ENCODE assay signal across 8 cellular contexts in the genomic region with DNA sequence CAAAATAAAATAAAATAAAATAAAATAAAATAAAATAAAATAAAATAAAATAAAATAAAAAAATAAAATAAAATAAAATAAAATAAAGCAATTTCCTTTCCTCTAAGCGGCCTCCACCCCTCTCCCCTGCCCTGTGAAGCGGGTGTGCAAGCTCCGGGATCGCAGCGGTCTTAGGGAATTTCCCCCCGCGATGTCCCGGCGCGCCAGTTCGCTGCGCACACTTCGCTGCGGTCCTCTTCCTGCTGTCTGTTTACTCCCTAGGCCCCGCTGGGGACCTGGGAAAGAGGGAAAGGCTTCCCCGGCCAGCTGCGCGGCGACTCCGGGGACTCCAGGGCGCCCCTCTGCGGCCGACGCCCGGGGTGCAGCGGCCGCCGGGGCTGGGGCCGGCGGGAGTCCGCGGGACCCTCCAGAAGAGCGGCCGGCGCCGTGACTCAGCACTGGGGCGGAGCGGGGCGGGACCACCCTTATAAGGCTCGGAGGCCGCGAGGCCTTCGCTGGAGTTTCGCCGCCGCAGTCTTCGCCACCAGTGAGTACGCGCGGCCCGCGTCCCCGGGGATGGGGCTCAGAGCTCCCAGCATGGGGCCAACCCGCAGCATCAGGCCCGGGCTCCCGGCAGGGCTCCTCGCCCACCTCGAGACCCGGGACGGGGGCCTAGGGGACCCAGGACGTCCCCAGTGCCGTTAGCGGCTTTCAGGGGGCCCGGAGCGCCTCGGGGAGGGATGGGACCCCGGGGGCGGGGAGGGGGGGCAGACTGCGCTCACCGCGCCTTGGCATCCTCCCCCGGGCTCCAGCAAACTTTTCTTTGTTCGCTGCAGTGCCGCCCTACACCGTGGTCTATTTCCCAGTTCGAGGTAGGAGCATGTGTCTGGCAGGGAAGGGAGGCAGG. TPM values are rescaled to one million over a fixed set of nuclear protein-coding genes. Genes with fewer than 3 reads are reported as not detected.
DNase-seq lines count a peak whose midpoint lies in the region; ATAC-seq, FAIRE-seq and TF ChIP-seq lines count a peak whose summit lies in the region.

TSS of gene GSTP1 (plus strand) at position 494 of the 886 bp plus-strand sequence. CDS start at position 526, 32 bp downstream.

- H2AFZ ChIP-seq in endothelial cell of umbilical vein (ENCODE audit: low read depth, low read length): peak within 1 kb of the TSS; percentile 68

- peak; percentile 99 for TF ChIP-seq POLR2A in endothelial cell of umbilical vein (IDR thresholded peaks at IDR 0.05; ENCODE audit: low read depth, low read length)

- no peaks in the 10 kb centered on the region for H3K9me1 ChIP-seq in endothelial cell of umbilical vein (replicated peaks; ENCODE audit: control insufficient read depth, extremely low read depth, insufficient read depth, low read length)

- BruUV-seq in endothelial cell of umbilical vein (replicated peaks; lab: Mats Ljungman, UMichigan): no TSS peak

- POLR2A ChIA-PET in AG04449 (lab: Yijun Ruan, JAX): interaction anchor here (0.7 to 2.5 kb wide), 3 partner anchors 9 to 210 kb away, joined by 3 to 9 read pairs (median 5); partner anchors contain the start of gene CLCF1
- POLR2A ChIA-PET in endothelial cell of umbilical vein (lab: Charles Lee): interaction anchor here (0.7 to 1.4 kb wide), 4 partner anchors 18 to 230 kb away, joined by 3 to 6 read pairs (median 4); partner anchors contain the start of genes POLD4 and PPP1CA

- peak; percentile 83 for FAIRE-seq in endothelial cell of umbilical vein (lab: Jason Lieb, UNC)

- H3K4me2 ChIP-seq in endothelial cell of umbilical vein (ENCODE audit: insufficient read depth, low read length): peak within 1 kb of the TSS; percentile 45

- no peaks in the 10 kb centered on the region for H4K20me1 ChIP-seq in endothelial cell of umbilical vein (replicated peaks; ENCODE audit: control insufficient read depth, extremely low read depth, insufficient read depth, low read length)

- CTCF ChIA-PET in AG04449 (lab: Yijun Ruan, JAX): interaction anchor here (0.6 to 4.5 kb wide), 18 partner anchors 9 to 237 kb away, joined by 3 to 22 read pairs (median 4); partner anchors contain the start of genes NUDT8 and PPP1CA
- CTCF ChIA-PET in endothelial cell of umbilical vein (lab: Charles Lee): interaction anchor here (0.6 to 2.7 kb wide), 7 partner anchors 8 to 208 kb away, joined by 3 to 17 read pairs (median 5); partner anchors contain the start of genes NUDT8 and PPP1CA

- H3K27me3 ChIP-seq in NT2/D1 (ENCODE audit: insufficient read depth, insufficient read length): no peaks in the 10 kb centered on the region
- peaks cover 2 to 4% of the 10 kb centered on the region in 2 experiments for H3K27me3 ChIP-seq in endothelial cell of umbilical vein (ENCODE audit: control insufficient read depth in 2 of 2, insufficient read depth in 2 of 2, low read length in 2 of 2)

- H3K27ac ChIP-seq in endothelial cell of umbilical vein (ENCODE audit: insufficient read depth, low read depth, low read length): peak within 1 kb of the TSS; percentile 63

- H3K4me1 ChIP-seq in NT2/D1 (ENCODE audit: insufficient read depth, insufficient read length) (peaks cover 33% of the 10 kb centered on the region), endothelial cell of umbilical vein (ENCODE audit: control insufficient read depth, extremely low read depth, insufficient read depth, low read length) (peaks cover 17% of the 10 kb centered on the region)

- ATAC-seq in GM18519 (IDR thresholded peaks at IDR 0.05; ENCODE audit: low FRiP score, unreplicated experiment): peak; percentile 43
- ATAC-seq in HG03097 (IDR thresholded peaks at IDR 0.05; ENCODE audit: low FRiP score, unreplicated experiment): peak; percentile 44

- DNase-seq in AG04449 (ENCODE audit: low read depth, low spot score): peak; percentile 33
- peak; percentile 86 for DNase-seq in NT2/D1 (ENCODE audit: low read depth, low spot score)
- DNase-seq in activated CD8-positive, alpha-beta memory T cell treated with anti-CD3 and anti-CD28 coated beads, Interleukin-2, amount 50 U/mL, for 1 hour (ENCODE audit: extremely low read depth): peak; percentile 39
- peak; percentile 94 for DNase-seq in endothelial cell of umbilical vein (ENCODE audit: low read depth, low spot score)
- peak; percentile 66 for DNase-seq in middle frontal gyrus (ENCODE audit: extremely low spot score, low spot score)
- peak; percentile 63 to 67 for DNase-seq in stimulated activated CD8-positive, alpha-beta memory T cell treated with anti-CD3 and anti-CD28 coated beads, Interleukin-2, amount 100 ng/mL, for 1 hour (ENCODE audit: low read depth in 2 of 2)

- peaks cover 42% of the 10 kb centered on the region for H3K36me3 ChIP-seq in NT2/D1 (ENCODE audit: insufficient read depth, insufficient read length, low read length)
- H3K36me3 ChIP-seq in endothelial cell of umbilical vein (ENCODE audit: control insufficient read depth in 2 of 2, extremely low read depth in 1 of 2, insufficient read depth in 2 of 2, low read length in 2 of 2): peaks cover 7 to 18% of the 10 kb centered on the region in 2 experiments

- H3K79me2 ChIP-seq in endothelial cell of umbilical vein (ENCODE audit: control insufficient read depth, insufficient read depth, low read length): peaks cover 26% of the 10 kb centered on the region

- H3K9ac ChIP-seq in NT2/D1 (ENCODE audit: insufficient read length, low read depth): peak within 1 kb of the TSS; percentile 97
- H3K9ac ChIP-seq in endothelial cell of umbilical vein (replicated peaks; ENCODE audit: extremely low read depth, insufficient read depth, low read length): peak within 1 kb of the TSS; percentile 93

- H3K9me3 ChIP-seq in NT2/D1 (ENCODE audit: insufficient read depth, low read length) (no peaks in the 10 kb centered on the region), endothelial cell of umbilical vein (replicated peaks; ENCODE audit: control insufficient read depth, insufficient read depth, low read length) (no peaks in the 10 kb centered on the region)

- intact Hi-C loops in endothelial cell of umbilical vein (cut with micrococcal nuclease): loop anchor here (1.0 kb wide), 4 partner anchors 11 to 75 kb away; partner anchors contain the start of genes CDK2AP2 and NDUFV1

- peak; percentile 64 for TF ChIP-seq CTCF in AG04449 (IDR thresholded peaks at IDR 0.05; ENCODE audit: insufficient read depth, low read length, missing control alignments)
- peak; percentile 68 to 84 for TF ChIP-seq CTCF in endothelial cell of umbilical vein (IDR thresholded peaks at IDR 0.05; ENCODE audit: extremely low read depth in 1 of 2, insufficient read depth in 1 of 2, low read depth in 1 of 2, low read length in 2 of 2)

- dilution Hi-C loops in endothelial cell of umbilical vein (cut with MboI; ENCODE audit: extremely low pct_ligation_motif_present, low sequenced_read_pairs): no loop called here

- H3K4me3 ChIP-seq in AG04449 (ENCODE audit: low read depth, low read length) (peak within 1 kb of the TSS; percentile 79), NT2/D1 (ENCODE audit: insufficient read length, low read depth) (peak within 1 kb of the TSS; percentile 97), endothelial cell of umbilical vein (replicated peaks in 1 of 3; ENCODE audit: insufficient read depth in 1 of 3, low read depth in 1 of 3, low read length in 3 of 3) (peak within 1 kb of the TSS; percentile 68 to 85 (median 83))

TF ChIP-seq in endothelial cell of umbilical vein, 7 proteins besides CTCF, POLR2A, EP300 and RAD21:
- TF ChIP-seq MAX (IDR thresholded peaks at IDR 0.05; ENCODE audit: insufficient read depth, insufficient read length) (no peak), EZH2 (IDR thresholded peaks at IDR 0.05; ENCODE audit: borderline replicate concordance, low read depth, low read length, severe bottlenecking) (no peak), FOS (IDR thresholded peaks at IDR 0.05; ENCODE audit: borderline replicate concordance, insufficient read depth, low read length) (peak; percentile 86), GATA2 (IDR thresholded peaks at IDR 0.05; ENCODE audit: insufficient read depth, insufficient read length, low read depth, low read length) (no peak), JUN (IDR thresholded peaks at IDR 0.05; ENCODE audit: borderline replicate concordance, insufficient read depth, insufficient read length, low read depth) (no peak), POLR2AphosphoS5 (IDR thresholded peaks at IDR 0.05; ENCODE audit: insufficient read depth, low read depth, low read length) (peak; percentile 100)
TF ChIP-seq in endothelial cell of umbilical vein: peak in this region for 2.

RNA-seq across cellular contexts. Expression of gene GSTP1, which starts in this region (rescaled TPM):
- 962 and 997 TPM in 2 replicates for total RNA-seq in endothelial cell of umbilical vein
- 2,277 and 2,635 TPM in 2 replicates for polyA plus RNA-seq in endothelial cell of umbilical vein
- polyA plus RNA-seq in endothelial cell of umbilical vein (2011; cell fraction: cytosol; rRNA removed): 1,590 and 1,808 TPM in 2 replicates
- 663 and 818 TPM in 2 replicates for polyA plus RNA-seq in endothelial cell of umbilical vein (2011; cell fraction: nucleus; rRNA removed)
- 1,068 and 1,665 TPM in 2 replicates for polyA plus RNA-seq in endothelial cell of umbilical vein (2012)
- polyA minus RNA-seq in endothelial cell of umbilical vein: 785 and 809 TPM in 2 replicates
- not detected for polyA minus RNA-seq in endothelial cell of umbilical vein (2011; cell fraction: cytosol; rRNA and poly(A)+ RNA removed)
- 157 and 190 TPM in 2 replicates for polyA minus RNA-seq in endothelial cell of umbilical vein (2011; cell fraction: nucleus; rRNA and poly(A)+ RNA removed)

Comparison
In these comparisons a context has a peak if more than half of its experiments do, and no peak if none do; other contexts are left out.
1. Peak in every context shown above with its lines: DNase-seq, ATAC-seq, H3K4me3 ChIP-seq and H3K27ac ChIP-seq.
2. DNase-seq: peak in every context shown above with its lines; median percentile 94 in endothelial cell of umbilical vein; 86 in NT2/D1; 66 in middle frontal gyrus; 65 in stimulated activated CD8-positive, alpha-beta memory T cell treated with anti-CD3 and anti-CD28 coated beads, Interleukin-2, amount 100 ng/mL, for 1 hour; 39 in activated CD8-positive, alpha-beta memory T cell treated with anti-CD3 and anti-CD28 coated beads, Interleukin-2, amount 50 U/mL, for 1 hour; 33 in AG04449.